Comparison of ENCODE assay signal across 9 cellular contexts in genomic region chr7:6728893-6729491, GRCh38. TPM values are rescaled to one million over a fixed set of nuclear protein-coding genes. Genes with fewer than 3 reads are reported as not detected.
DNase-seq lines count a peak whose midpoint lies in the region; ATAC-seq and TF ChIP-seq lines count a peak whose summit lies in the region.
"Not testable (repeated sequence)": the region's sequence is repeated elsewhere in the genome, so short reads cannot be mapped to it uniquely, and the experiment has no call there.
"Had no signal": no experiment of that assay in that cellular context is flagged by ENCODE, and none has a peak within 500 bp of the region (broad histone marks: within the 10 kb centered on the region; RNA-seq: fewer than 3 reads in every experiment).

No MANE protein-coding gene starts in this region.

- TF ChIP-seq EP300 in suprapubic skin (IDR thresholded peaks at IDR 0.05), result not testable (repeated sequence)

- H3K9me3 Mint-ChIP-seq in CD4-positive, alpha-beta T cell, result not testable (repeated sequence)

- H3K9me3 ChIP-seq in CD4-positive, alpha-beta T cell (ENCODE audit: control insufficient read depth, low read length); esophagus (ENCODE audit: control insufficient read depth in 2 of 2, insufficient read depth in 1 of 2, low read depth in 1 of 2, low read length in 1 of 2); neuronal stem cell (replicated peaks in 1 of 2; ENCODE audit: control insufficient read depth in 2 of 2, insufficient read depth in 1 of 2, low read depth in 1 of 2, low read length in 2 of 2); suprapubic skin: not testable (repeated sequence)

- peak overlapping the region; percentile 24 for H3K18ac ChIP-seq in neuronal stem cell (ENCODE audit: low read length)

- intact Hi-C loops in CD4-positive, alpha-beta T cell (cut with DNase I, micrococcal nuclease), result loop anchor here in 1 of 2 experiments (5.0 kb wide), 1 partner anchor 103 kb away; no protein-coding TSS in a partner anchor

- peak overlapping the region; percentile 89 for H4K8ac ChIP-seq in neuronal stem cell (ENCODE audit: low read depth, low read length)

- peak overlapping the region; percentile 88 for H3K4me3 Mint-ChIP-seq in CD4-positive, alpha-beta T cell

- H3K4me1 ChIP-seq in KMS-11 (ENCODE audit: low read depth, poor library complexity, severe bottlenecking); esophagus (ENCODE audit: control insufficient read depth in 2 of 2, insufficient read depth in 2 of 2, low read length in 1 of 2); neuronal stem cell (ENCODE audit: control insufficient read depth in 2 of 2, insufficient read depth in 1 of 2, low read depth in 1 of 2, low read length in 2 of 2): not testable (repeated sequence)
- H3K4me1 ChIP-seq in suprapubic skin, result peaks cover 14% of the 10 kb centered on the region

- peaks cover 21% of the 10 kb centered on the region for H3K4me1 Mint-ChIP-seq in CD4-positive, alpha-beta T cell (ENCODE audit: low read depth)

- not testable (repeated sequence) for H2BK5ac ChIP-seq in neuronal stem cell (ENCODE audit: low read length)

- H3K79me1 ChIP-seq in neuronal stem cell (ENCODE audit: low read depth, low read length), result not testable (repeated sequence)

- ATAC-seq in CD4-positive, alpha-beta T cell (ENCODE audit: poor library complexity), result not testable (repeated sequence)

- H3K14ac ChIP-seq in neuronal stem cell (ENCODE audit: low read length), result not testable (repeated sequence)

- H3K79me2 ChIP-seq in KMS-11 (ENCODE audit: insufficient read depth, low read depth), result not testable (repeated sequence)

- H3K36me3 Mint-ChIP-seq in CD4-positive, alpha-beta T cell (ENCODE audit: low read depth), result peaks cover 37% of the 10 kb centered on the region

- not testable (repeated sequence) for H4K91ac ChIP-seq in neuronal stem cell (ENCODE audit: low read depth, low read length, poor library complexity)

- DNase-seq in CD4-positive, alpha-beta T cell; astrocyte of the cerebellum (ENCODE audit: low read depth); neuronal stem cell (ENCODE audit: low spot score); suprapubic skin (ENCODE audit: low spot score in 2 of 2): not testable (repeated sequence)

- CTCF ChIA-PET in CD4-positive, alpha-beta T cell (lab: Charles Lee), result not testable (repeated sequence)

- POLR2A ChIA-PET in CD4-positive, alpha-beta T cell (lab: Charles Lee), result not testable (repeated sequence)

- not testable (repeated sequence) for H3K27me3 ChIP-seq in CD4-positive, alpha-beta T cell (ENCODE audit: control insufficient read depth, insufficient read depth, low read length); KMS-11 (ENCODE audit: insufficient read depth, low read depth); esophagus (ENCODE audit: control insufficient read depth in 1 of 2, insufficient read depth in 2 of 2, low read length in 2 of 2); layer of hippocampus (ENCODE audit: control insufficient read depth, insufficient read depth, low read length); neuronal stem cell (ENCODE audit: control insufficient read depth in 3 of 3, insufficient read depth in 3 of 3, low read depth in 1 of 3, low read length in 3 of 3); suprapubic skin

- TF ChIP-seq POLR2A in suprapubic skin (IDR thresholded peaks at IDR 0.05), result not testable (repeated sequence)

- not testable (repeated sequence) for H4K20me1 ChIP-seq in KMS-11 (ENCODE audit: insufficient read depth)

- H2AFZ ChIP-seq in KMS-11 (ENCODE audit: low read depth), result peak overlapping the region; percentile 90
- peak overlapping the region; percentile 95 for H2AFZ ChIP-seq in neuronal stem cell (ENCODE audit: low read length)

- H3K4ac ChIP-seq in neuronal stem cell (ENCODE audit: low read length), result not testable (repeated sequence)

- H2BK120ac ChIP-seq in neuronal stem cell (ENCODE audit: low read depth, low read length), result not testable (repeated sequence)

- not testable (repeated sequence) for H3K4me3 ChIP-seq in KMS-11 (IDR thresholded peaks at IDR 0.05; ENCODE audit: insufficient read depth, low read depth, low read length)
- H3K4me3 ChIP-seq in WI38 (ENCODE audit: low read depth, low read length), result peak overlapping the region; percentile 75
- peak overlapping the region; percentile 91 for H3K4me3 ChIP-seq in astrocyte of the cerebellum (ENCODE audit: low read depth, low read length)
- H3K4me3 ChIP-seq in esophagus (ENCODE audit: low read depth in 1 of 2, low read length in 2 of 2), result peak overlapping the region; percentile 91 to 96
- H3K4me3 ChIP-seq in neuronal stem cell (ENCODE audit: low read length in 2 of 2), result peak overlapping the region in 1 of 2 donors; percentile 83
- peak overlapping the region; percentile 86 for H3K4me3 ChIP-seq in suprapubic skin

- TF ChIP-seq CTCF in CD4-positive, alpha-beta T cell (IDR thresholded peaks at IDR 0.05); KMS-11 (conservative IDR thresholded peaks at IDR 0.05; ENCODE audit: low read depth, low read length); WI38 (IDR thresholded peaks at IDR 0.05; ENCODE audit: low read depth, low read length); astrocyte of the cerebellum (IDR thresholded peaks at IDR 0.05; ENCODE audit: low read depth, low read length, missing control alignments); suprapubic skin (IDR thresholded peaks at IDR 0.05): not testable (repeated sequence)

- in situ Hi-C loops in astrocyte of the cerebellum (cut with HindIII; ENCODE audit: low sequenced_read_pairs), result not testable (repeated sequence)

- peak overlapping the region; percentile 95 for H3K23ac ChIP-seq in neuronal stem cell (ENCODE audit: low read depth, low read length, poor library complexity)

- H3K9ac ChIP-seq in KMS-11; neuronal stem cell (ENCODE audit: low read depth, low read length, poor library complexity): not testable (repeated sequence)

- H3K4me2 ChIP-seq in KMS-11 (peak overlapping the region; percentile 29; the same call in 1 of the 2 replicates), neuronal stem cell (ENCODE audit: insufficient read depth, low read length, poor library complexity, severe bottlenecking) (peak overlapping the region; percentile 58)

- H3K27me3 Mint-ChIP-seq in CD4-positive, alpha-beta T cell, result not testable (repeated sequence)

- H2BK15ac ChIP-seq in neuronal stem cell (ENCODE audit: low read length), result not testable (repeated sequence)

- H2BK12ac ChIP-seq in neuronal stem cell (ENCODE audit: low read length), result not testable (repeated sequence)

- peak overlapping the region; percentile 75 for H3K27ac ChIP-seq in CD4-positive, alpha-beta T cell (ENCODE audit: low read depth, low read length)
- peak overlapping the region; percentile 54; the same call in 1 of the 2 replicates for H3K27ac ChIP-seq in KMS-11
- H3K27ac ChIP-seq in esophagus (ENCODE audit: low read depth in 2 of 2, low read length in 1 of 2), result peak overlapping the region; percentile 83 to 87
- peak overlapping the region; percentile 39 for H3K27ac ChIP-seq in layer of hippocampus (ENCODE audit: low read depth, low read length)
- not testable (repeated sequence) for H3K27ac ChIP-seq in neuronal stem cell (replicated peaks; ENCODE audit: low read length)
- peak overlapping the region; percentile 71 for H3K27ac ChIP-seq in suprapubic skin

- H3K36me3 ChIP-seq in KMS-11 (ENCODE audit: insufficient read depth); esophagus (ENCODE audit: control insufficient read depth in 2 of 2, insufficient read depth in 2 of 2, low read length in 1 of 2); suprapubic skin: not testable (repeated sequence)
- H3K36me3 ChIP-seq in neuronal stem cell (replicated peaks in 1 of 2; ENCODE audit: control insufficient read depth in 2 of 2, insufficient read depth in 2 of 2, low read length in 2 of 2), result peaks cover 4 to 24% of the 10 kb centered on the region in 2 donors

- H2AK5ac ChIP-seq in neuronal stem cell (ENCODE audit: low read depth, low read length), result not testable (repeated sequence)

- WGBS in esophagus, 2 donors, result 68% methylated on average over 29 of the region's 29 CpGs
- no CpG with 5 or more reads among the region's 29 CpGs for WGBS in neuronal stem cell (ENCODE audit: extremely low coverage in 2 of 2, insufficient read length in 2 of 2, insufficient replicate concordance in 1 of 2), 2 donors
- 66% methylated on average over 29 of the region's 29 CpGs for WGBS in suprapubic skin

- H3K27ac Mint-ChIP-seq in CD4-positive, alpha-beta T cell, result peak overlapping the region; percentile 83

RNA-seq across cellular contexts. Expression of gene ZNF12, which starts 22.2 kb away (rescaled TPM):
- 10 to 100 TPM; 22.1 to 22.5 TPM for total RNA-seq in CD4-positive, alpha-beta T cell
- 1 to 10 TPM; 7.0 to 7.9 TPM for polyA plus RNA-seq in esophagus
- 14.7 TPM for polyA plus RNA-seq in neuronal stem cell (2013, experiment 1 of 2)
- 14.7 TPM for polyA plus RNA-seq in neuronal stem cell (2013, experiment 2 of 2)
- 10 to 100 TPM; 17.9 to 33.0 (median 19.0) TPM for total RNA-seq in suprapubic skin

RNA-seq across cellular contexts. Expression of gene RSPH10B2, which starts 24.9 kb away (rescaled TPM):
- not detected for total RNA-seq in CD4-positive, alpha-beta T cell
- under 1 TPM; 0.04 to 0.10 TPM for polyA plus RNA-seq in esophagus
- polyA plus RNA-seq in neuronal stem cell (2013, experiment 1 of 2), result 0.13 TPM
- 0.06 TPM for polyA plus RNA-seq in neuronal stem cell (2013, experiment 2 of 2)
- total RNA-seq in suprapubic skin, result not detected
- total RNA-seq: Right ventricle myocardium inferior had no signal
